ENCODE assay signal across 1 cellular context in genomic region chr7:46152671-46153070, GRCh38.
TF ChIP-seq lines count a peak whose summit lies in the region.

No MANE protein-coding gene starts in this region.

TF ChIP-seq in SK-N-SH treated with all-trans-retinoic acid at 6 μM for 48 hours, 23 proteins besides CTCF, POLR2A, EP300 and RAD21 (continued from another document):
- TF ChIP-seq CSRNP3 (CRISPR knock-in tag; IDR thresholded peaks at IDR 0.05) (no peak), ZFP30 (CRISPR knock-in tag; IDR thresholded peaks at IDR 0.05) (no peak), ZNF70 (CRISPR knock-in tag; IDR thresholded peaks at IDR 0.05) (no peak), ZNF565 (CRISPR knock-in tag; conservative IDR thresholded peaks at IDR 0.05; ENCODE audit: low read depth) (no peak), CSDC2 (CRISPR knock-in tag; IDR thresholded peaks at IDR 0.05) (no peak), ISL1 (CRISPR knock-in tag; IDR thresholded peaks at IDR 0.05) (no peak), SNAI2 (CRISPR knock-in tag; IDR thresholded peaks at IDR 0.05) (no peak), TSHZ2 (CRISPR knock-in tag; IDR thresholded peaks at IDR 0.05) (no peak)
